Comparison of ENCODE assay signal across 9 cellular contexts in the genomic region with DNA sequence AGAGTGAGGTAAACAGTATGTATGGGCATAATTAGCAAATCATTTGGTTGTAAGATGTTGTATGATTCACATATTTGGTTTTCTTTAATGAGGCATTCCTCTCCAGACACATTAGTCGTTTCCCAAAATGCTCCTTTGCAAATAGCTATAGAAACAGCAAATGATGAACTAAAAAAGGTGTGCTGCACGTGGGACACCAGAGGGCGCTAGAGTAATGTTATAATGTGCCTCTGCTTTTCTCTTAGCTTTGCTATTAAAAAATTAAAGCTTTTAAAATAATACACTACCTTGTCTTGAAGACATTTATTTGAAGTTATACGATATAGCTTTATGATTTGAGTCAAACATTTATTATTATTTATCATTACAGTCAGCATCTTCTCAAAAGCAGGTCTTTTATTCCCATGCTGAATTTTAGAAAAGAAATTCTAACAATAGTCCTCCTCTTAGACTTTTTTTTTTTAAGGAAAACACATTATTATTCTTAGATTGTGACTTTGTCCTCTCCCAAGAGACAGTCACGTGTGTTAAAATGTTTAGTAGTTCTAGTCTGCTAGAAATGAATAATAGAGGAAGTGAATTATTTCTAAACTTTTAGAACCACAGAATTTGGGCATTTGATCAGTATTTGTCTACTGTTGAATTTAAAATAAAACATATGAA.
A peak's percentile ranks its signal among the peaks of the same experiment; 100 is the strongest.
DNase-seq lines count a peak whose midpoint lies in the region; ATAC-seq and TF ChIP-seq lines count a peak whose summit lies in the region.
"Had no signal": no experiment of that assay in that cellular context is flagged by ENCODE, and none has a peak within 500 bp of the region (broad histone marks: within the 10 kb centered on the region; RNA-seq: fewer than 3 reads in every experiment).

No MANE protein-coding gene starts in this region.

- ATAC-seq in esophagus mucosa, result peak; percentile 48
- ATAC-seq in natural killer cell, result peak; percentile 66 to 78 (median 71)
- peak in 1 of 2 donors; percentile 84 for ATAC-seq in upper lobe of left lung (ENCODE audit: low FRiP score in 2 of 2)
- ATAC-seq in HG03280 (IDR thresholded peaks at IDR 0.05; ENCODE audit: unreplicated experiment), result no peak

- H3K27ac Mint-ChIP-seq in natural killer cell, result no peak overlapping the region

- no peaks in the 10 kb centered on the region for H3K36me3 ChIP-seq in upper lobe of left lung
- H3K36me3 ChIP-seq: SJSA1 had no signal

- TF ChIP-seq EP300 in upper lobe of left lung (IDR thresholded peaks at IDR 0.05), result no peak

- H3K27me3 Mint-ChIP-seq in natural killer cell (ENCODE audit: low read depth in 2 of 2), result no peaks in the 10 kb centered on the region

- no peak overlapping the region for H3K4me3 ChIP-seq in upper lobe of left lung
- H3K4me3 ChIP-seq: SJSA1 had no signal

- no peak for TF ChIP-seq POLR2A in upper lobe of left lung (IDR thresholded peaks at IDR 0.05)

- peaks cover 10 to 23% (median 18%) of the 10 kb centered on the region in 4 donors for H3K4me1 ChIP-seq in upper lobe of left lung
- H3K4me1 ChIP-seq: SJSA1 had no signal

- no peak overlapping the region for H3K4me3 Mint-ChIP-seq in natural killer cell

- intact Hi-C loops in natural killer cell (cut with micrococcal nuclease), result loop anchor here (1.0 to 5.0 kb wide), 3 partner anchors 77 to 400 kb away; no protein-coding TSS in a partner anchor

- H3K27me3 ChIP-seq in upper lobe of left lung, result no peaks in the 10 kb centered on the region
- H3K27me3 ChIP-seq: SJSA1 had no signal

- no peaks in the 10 kb centered on the region for H3K9me3 ChIP-seq in upper lobe of left lung
- H3K9me3 ChIP-seq: SJSA1 had no signal

- no peaks in the 10 kb centered on the region for H3K9me3 Mint-ChIP-seq in natural killer cell

- DNase-seq in COLO668 (lab: John Stamatoyannopoulos, UW; ENCODE audit: unreplicated experiment) (peak; percentile 78), HCEC 1CT (peak; percentile 57), NCI-H446 treated with DMSO at 0.1 percent for 48 hours (lab: John Stamatoyannopoulos, UW) (peak; percentile 50), natural killer cell (no peak), upper lobe of left lung (peak in 1 of 2 donors; percentile 46)
- DNase-seq in activated CD4-positive, alpha-beta T cell treated with anti-CD3 and anti-CD28 coated beads, Interleukin-2, amount 50 U/mL, for 4 hours, result peak; percentile 23 to 31

- H3K4me1 Mint-ChIP-seq in natural killer cell, result peaks cover 13 to 19% of the 10 kb centered on the region in 2 donors

- 1% methylated on average over 5 of the region's 5 CpGs for WGBS in upper lobe of left lung, 2 donors

- no peaks in the 10 kb centered on the region for H3K36me3 Mint-ChIP-seq in natural killer cell

- TF ChIP-seq CTCF in natural killer cell (IDR thresholded peaks at IDR 0.05), result peak; percentile 98
- TF ChIP-seq CTCF in upper lobe of left lung (IDR thresholded peaks at IDR 0.05), result peak; percentile 69 to 82 (median 77)

- H3K27ac ChIP-seq in upper lobe of left lung, result no peak overlapping the region
- H3K27ac ChIP-seq: SJSA1 had no signal
